In the genomic region with DNA sequence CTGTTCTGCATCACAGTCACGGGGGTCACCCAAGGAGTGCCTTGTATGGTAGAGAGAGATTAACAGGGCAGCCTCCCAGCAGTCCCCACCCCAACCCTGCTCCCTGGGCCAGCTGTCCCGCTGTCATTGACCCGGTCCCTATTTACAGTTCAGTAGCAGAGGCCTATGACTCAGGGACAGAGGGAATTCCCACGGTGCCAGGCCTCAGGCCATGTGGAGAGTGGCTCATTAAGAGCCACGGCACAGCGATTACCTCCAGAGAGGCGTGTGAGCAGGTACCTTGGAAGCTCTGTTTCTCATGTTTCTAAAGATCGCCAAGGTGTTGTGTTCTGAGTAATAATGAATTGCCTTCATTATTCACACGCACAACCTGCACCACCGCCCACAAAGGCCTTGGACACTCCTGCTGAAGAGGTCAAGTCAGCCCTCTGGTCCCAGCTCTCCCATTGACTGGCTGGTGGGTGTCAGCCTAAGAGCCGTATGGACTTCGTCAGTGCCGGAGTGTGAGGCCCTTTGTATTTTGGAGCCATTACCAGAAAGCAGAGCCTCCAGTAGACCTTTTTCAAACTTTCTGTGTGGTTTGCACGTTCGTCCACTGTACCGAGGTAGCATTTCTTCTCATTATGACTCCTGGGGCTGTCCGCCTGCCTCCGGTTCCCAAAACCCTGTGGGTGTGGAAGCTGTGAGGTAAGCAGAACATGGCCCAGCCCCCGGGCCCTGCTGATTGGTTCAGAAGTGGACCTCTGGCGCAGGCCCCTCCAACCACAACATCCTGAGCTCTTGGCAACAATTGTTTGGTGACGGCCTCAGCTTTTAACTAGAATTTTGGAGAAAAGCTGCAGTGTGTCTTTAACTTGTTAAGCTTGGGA, we compare ENCODE assay signal across 8 cellular contexts. TPM values are rescaled to one million over a fixed set of nuclear protein-coding genes. Genes with fewer than 3 reads are reported as not detected.
DNase-seq lines count a peak whose midpoint lies in the region; ATAC-seq lines count a peak whose summit lies in the region.

No MANE protein-coding gene starts in this region.

- DNase-seq in activated CD4-positive, alpha-beta T cell treated with anti-CD3 and anti-CD28 coated beads for 1 hour = peak; percentile 68
- DNase-seq in mesenteric fat pad (ENCODE audit: low spot score) (peak; percentile 90), RPMI8226 (no peak)
- DNase-seq in stimulated activated CD8-positive, alpha-beta memory T cell treated with anti-CD3 and anti-CD28 coated beads, Interleukin-4, amount 100 ng/mL, for 24 hours (ENCODE audit: low read depth) = peak; percentile 79

- H3K9ac ChIP-seq in BLaER1 treated with 17β-estradiol and CSF1 and Interleukin-3, amounts not matched to agents 10 nM and 100 nM = no peak overlapping the region

- intact Hi-C loops in dendritic cell treated with granulocyte-macrophage colony-stimulating factor and Interleukin-4, amounts not matched to agents 40 ng/mL and 50 ng/mL, for 4 days (cut with micrococcal nuclease) = no loop called here

- H3K36me3 Mint-ChIP-seq in dendritic cell treated with granulocyte-macrophage colony-stimulating factor and Interleukin-4, amounts not matched to agents 40 ng/mL and 50 ng/mL, for 4 days (ENCODE audit: low read depth) = no peaks in the 10 kb centered on the region

- ATAC-seq in GM19395 (IDR thresholded peaks at IDR 0.05; ENCODE audit: unreplicated experiment) (peak; percentile 88), HG03469 (IDR thresholded peaks at IDR 0.05; ENCODE audit: unreplicated experiment) (peak; percentile 80)

- no peak overlapping the region for H3K27ac ChIP-seq in BLaER1 treated with 17β-estradiol and CSF1 and Interleukin-3, amounts not matched to agents 10 nM and 100 nM

- peaks cover 13 to 40% (median 37%) of the 10 kb centered on the region in 11 experiments for H3K27me3 ChIP-seq in BLaER1 treated with 17β-estradiol and CSF1 and Interleukin-3, amounts not matched to agents 10 nM and 100 nM

- H3K36me3 ChIP-seq in BLaER1 treated with 17β-estradiol and CSF1 and Interleukin-3, amounts not matched to agents 10 nM and 100 nM = no peaks in the 10 kb centered on the region

- H3K4me1 ChIP-seq in BLaER1 treated with 17β-estradiol and CSF1 and Interleukin-3, amounts not matched to agents 10 nM and 100 nM = peaks cover 21 to 30% (median 28%) of the 10 kb centered on the region in 10 experiments; a peak in 19 of 20 replicates

- peak overlapping the region; percentile 44 for H3K4me3 Mint-ChIP-seq in dendritic cell treated with granulocyte-macrophage colony-stimulating factor and Interleukin-4, amounts not matched to agents 40 ng/mL and 50 ng/mL, for 4 days

- peaks cover 28% of the 10 kb centered on the region for H3K4me1 Mint-ChIP-seq in dendritic cell treated with granulocyte-macrophage colony-stimulating factor and Interleukin-4, amounts not matched to agents 40 ng/mL and 50 ng/mL, for 4 days (ENCODE audit: low read depth)

- H3K27me3 Mint-ChIP-seq in dendritic cell treated with granulocyte-macrophage colony-stimulating factor and Interleukin-4, amounts not matched to agents 40 ng/mL and 50 ng/mL, for 4 days = peaks cover 7% of the 10 kb centered on the region

- peaks cover 8% of the 10 kb centered on the region for H3K9me3 Mint-ChIP-seq in dendritic cell treated with granulocyte-macrophage colony-stimulating factor and Interleukin-4, amounts not matched to agents 40 ng/mL and 50 ng/mL, for 4 days

- peak overlapping the region; percentile 17 to 88 (median 45); a peak in 21 of 22 replicates for H3K4me2 ChIP-seq in BLaER1 treated with 17β-estradiol and CSF1 and Interleukin-3, amounts not matched to agents 10 nM and 100 nM

- H4K20me1 ChIP-seq in BLaER1 treated with 17β-estradiol and CSF1 and Interleukin-3, amounts not matched to agents 10 nM and 100 nM = no peaks in the 10 kb centered on the region

- H3K4me3 ChIP-seq in BLaER1 treated with 17β-estradiol and CSF1 and Interleukin-3, amounts not matched to agents 10 nM and 100 nM = no peak overlapping the region

- H3K9me3 ChIP-seq in BLaER1 treated with 17β-estradiol and CSF1 and Interleukin-3, amounts not matched to agents 10 nM and 100 nM (replicated peaks in 1 of 11) = peaks cover 0 to 7% (median 0%) of the 10 kb centered on the region in 11 experiments; a peak in 4 of 22 replicates

- H3K27ac Mint-ChIP-seq in dendritic cell treated with granulocyte-macrophage colony-stimulating factor and Interleukin-4, amounts not matched to agents 40 ng/mL and 50 ng/mL, for 4 days = peak overlapping the region; percentile 95

RNA-seq across cellular contexts. Expression of gene SERTAD2, which starts 47.0 kb away (rescaled TPM):
- 19.7 TPM for total RNA-seq in mesenteric fat pad
